1 cellular context compared by ENCODE assay signal in the genomic region with DNA sequence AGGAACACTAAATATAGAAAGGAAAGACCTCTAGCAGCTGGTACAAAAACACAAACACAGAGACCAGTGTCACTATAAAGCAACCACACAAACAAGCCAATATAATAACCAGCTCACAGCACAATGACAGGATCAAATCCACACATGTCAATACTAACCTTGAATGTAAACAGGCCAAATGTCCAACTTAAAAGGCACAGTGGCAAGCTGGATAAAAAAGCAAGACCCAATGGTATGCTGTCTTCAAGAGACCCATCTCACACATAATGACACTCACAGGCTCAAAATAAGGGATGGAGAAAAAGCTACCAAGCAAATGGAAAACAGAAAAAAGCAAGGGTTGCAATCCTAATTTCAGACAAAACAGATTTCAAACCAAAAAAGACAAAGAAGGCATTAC. TPM values are rescaled to one million over a fixed set of nuclear protein-coding genes. Genes with fewer than 3 reads are reported as not detected.
"Had no signal": no experiment of that assay in that cellular context is flagged by ENCODE, and none has a peak within 500 bp of the region (broad histone marks: within the 10 kb centered on the region; RNA-seq: fewer than 3 reads in every experiment).

No MANE protein-coding gene starts in this region.

RNA-seq across cellular contexts. Expression of gene PTGER4, which starts 22.3 kb away (rescaled TPM):
- total RNA-seq: neural crest cell had no signal
